ENCODE assay signal across 8 cellular contexts in genomic region chr12:6778212-6778570, GRCh38. TPM values are rescaled to one million over a fixed set of nuclear protein-coding genes. Genes with fewer than 3 reads are reported as not detected.
DNase-seq lines count a peak whose midpoint lies in the region; ATAC-seq and TF ChIP-seq lines count a peak whose summit lies in the region.

No MANE protein-coding gene starts in this region.

- H3K9me2 ChIP-seq in OCI-LY1 (ENCODE audit: low read depth, low read length), result no peaks in the 10 kb centered on the region

- H3K27ac ChIP-seq in OCI-LY1 (ENCODE audit: low read depth, low read length, poor library complexity, severe bottlenecking) (no peak overlapping the region), esophagus (ENCODE audit: low read depth in 2 of 2, low read length in 1 of 2) (peak overlapping the region; percentile 52 to 56)

- H3K4me1 ChIP-seq in OCI-LY1 (ENCODE audit: insufficient read depth, low read length, severe bottlenecking) (peaks cover 18% of the 10 kb centered on the region), esophagus (ENCODE audit: control insufficient read depth in 2 of 2, insufficient read depth in 2 of 2, low read length in 1 of 2) (peaks cover 0 to 10% of the 10 kb centered on the region in 2 donors), neuron (ENCODE audit: insufficient read depth, low read length) (peaks cover 22% of the 10 kb centered on the region)

- H3K4me3 ChIP-seq in OCI-LY1 (ENCODE audit: low read depth, low read length, poor library complexity, severe bottlenecking) (peak overlapping the region; percentile 59), esophagus (ENCODE audit: low read depth in 1 of 2, low read length in 2 of 2) (peak overlapping the region in 1 of 2 donors; percentile 26), neuron (ENCODE audit: low read length) (peak overlapping the region; percentile 9)

- no peak for ATAC-seq in HG03196 (IDR thresholded peaks at IDR 0.05; ENCODE audit: unreplicated experiment)

- peak overlapping the region; percentile 78 for H3K4me2 ChIP-seq in OCI-LY1 (ENCODE audit: low read length)

- H3K9me3 ChIP-seq in OCI-LY1 (ENCODE audit: low read length), result no peaks in the 10 kb centered on the region
- no peaks in the 10 kb centered on the region for H3K9me3 ChIP-seq in esophagus (ENCODE audit: control insufficient read depth in 2 of 2, insufficient read depth in 1 of 2, low read depth in 1 of 2, low read length in 1 of 2)
- no peaks in the 10 kb centered on the region for H3K9me3 ChIP-seq in neuron (ENCODE audit: low read length)

- H3K9ac ChIP-seq in OCI-LY1 (ENCODE audit: low read length), result peak overlapping the region; percentile 43; the same call in 1 of the 2 replicates

- H3K79me2 ChIP-seq in OCI-LY1 (ENCODE audit: insufficient read depth, low read length), result no peaks in the 10 kb centered on the region

- DNase-seq in Daoy (ENCODE audit: low read depth), result peak; percentile 41
- no peak for DNase-seq in HCEC 1CT
- no peak for DNase-seq in stimulated activated CD4-positive, alpha-beta T cell treated with anti-CD3 and anti-CD28 coated beads, Interleukin-4, amount 100 ng/mL, for 24 hours
- DNase-seq in LoVo (ENCODE audit: low spot score), result no peak

- H4K20me1 ChIP-seq in OCI-LY1 (ENCODE audit: insufficient read depth, low read length), result no peaks in the 10 kb centered on the region

- H3K27me3 ChIP-seq in OCI-LY1 (ENCODE audit: insufficient read depth, low read length) (0 out of 2 replicates have a peak, but pooled peaks cover 11% of the 10 kb centered on the region), esophagus (ENCODE audit: control insufficient read depth in 1 of 2, insufficient read depth in 2 of 2, low read length in 2 of 2) (no peaks in the 10 kb centered on the region), neuron (ENCODE audit: insufficient read depth, low read length) (no peaks in the 10 kb centered on the region)

- no peak for TF ChIP-seq CTCF in OCI-LY1 (IDR thresholded peaks at IDR 0.05; ENCODE audit: low read length)

- H3F3A ChIP-seq in OCI-LY1 (ENCODE audit: insufficient read depth, low read length), result no peaks in the 10 kb centered on the region

- WGBS in esophagus, 2 donors, result 27 to 37% methylated on average over 14 of the region's 14 CpGs

- H2AFZ ChIP-seq in OCI-LY1 (ENCODE audit: low read length) (no peak overlapping the region), neuron (ENCODE audit: low read depth, low read length) (no peak overlapping the region)

- H3K36me3 ChIP-seq in OCI-LY1 (ENCODE audit: insufficient read depth, low read length), result no peaks in the 10 kb centered on the region
- no peaks in the 10 kb centered on the region for H3K36me3 ChIP-seq in esophagus (ENCODE audit: control insufficient read depth in 2 of 2, insufficient read depth in 2 of 2, low read length in 1 of 2)
- peaks cover 16% of the 10 kb centered on the region for H3K36me3 ChIP-seq in neuron (ENCODE audit: insufficient read depth, low read length)

RNA-seq across cellular contexts. Expression of gene LAG3, which starts 5.9 kb away (rescaled TPM):
- total RNA-seq in Daoy (2014; rRNA removed; shearing (Covaris generic)), result 0.33 TPM in 1 of 2 replicates, not detected in the other
- polyA plus RNA-seq in esophagus, result 1 to 10 TPM in 1 of 2 donors, under 1 TPM in 1; 0.88 to 1.1 TPM

RNA-seq across cellular contexts. Expression of gene CD4, which starts 11.1 kb away (rescaled TPM):
- total RNA-seq in Daoy (2014; rRNA removed; shearing (Covaris generic)), result not detected in 2 replicates
- polyA plus RNA-seq in esophagus, result 1 to 10 TPM; 1.4 to 2.3 TPM

RNA-seq across cellular contexts. Expression of gene PTMS, which starts 12.0 kb away (rescaled TPM):
- 196 and 217 TPM in 2 replicates for total RNA-seq in Daoy (2014; rRNA removed; shearing (Covaris generic))
- 100 to 1,000 TPM; 249 to 449 TPM for polyA plus RNA-seq in esophagus

RNA-seq across cellular contexts. Expression of gene MLF2, which starts 25.2 kb away (rescaled TPM):
- 226 and 233 TPM in 2 replicates for total RNA-seq in Daoy (2014; rRNA removed; shearing (Covaris generic))
- polyA plus RNA-seq in esophagus, result 100 to 1,000 TPM; 117 to 158 TPM

RNA-seq across cellular contexts. Expression of gene GPR162, which starts 43.4 kb away (rescaled TPM):
- total RNA-seq in Daoy (2014; rRNA removed; shearing (Covaris generic)), result 0.74 and 0.92 TPM in 2 replicates
- polyA plus RNA-seq in esophagus, result 1 to 10 TPM; 2.1 to 2.5 TPM
